ENCODE assay signal across 1 cellular context in genomic region chr15:90265271-90266060, GRCh38.
TF ChIP-seq lines count a peak whose summit lies in the region.

TSS of gene NGRN (plus strand) at chr15:90265672. CDS start at chr15:90265713, 41 bp downstream.

TF ChIP-seq in HepG2, 621 proteins besides CTCF, POLR2A, EP300 and RAD21 (continued from another document and continues in another):
- TF ChIP-seq, protein P1, sequence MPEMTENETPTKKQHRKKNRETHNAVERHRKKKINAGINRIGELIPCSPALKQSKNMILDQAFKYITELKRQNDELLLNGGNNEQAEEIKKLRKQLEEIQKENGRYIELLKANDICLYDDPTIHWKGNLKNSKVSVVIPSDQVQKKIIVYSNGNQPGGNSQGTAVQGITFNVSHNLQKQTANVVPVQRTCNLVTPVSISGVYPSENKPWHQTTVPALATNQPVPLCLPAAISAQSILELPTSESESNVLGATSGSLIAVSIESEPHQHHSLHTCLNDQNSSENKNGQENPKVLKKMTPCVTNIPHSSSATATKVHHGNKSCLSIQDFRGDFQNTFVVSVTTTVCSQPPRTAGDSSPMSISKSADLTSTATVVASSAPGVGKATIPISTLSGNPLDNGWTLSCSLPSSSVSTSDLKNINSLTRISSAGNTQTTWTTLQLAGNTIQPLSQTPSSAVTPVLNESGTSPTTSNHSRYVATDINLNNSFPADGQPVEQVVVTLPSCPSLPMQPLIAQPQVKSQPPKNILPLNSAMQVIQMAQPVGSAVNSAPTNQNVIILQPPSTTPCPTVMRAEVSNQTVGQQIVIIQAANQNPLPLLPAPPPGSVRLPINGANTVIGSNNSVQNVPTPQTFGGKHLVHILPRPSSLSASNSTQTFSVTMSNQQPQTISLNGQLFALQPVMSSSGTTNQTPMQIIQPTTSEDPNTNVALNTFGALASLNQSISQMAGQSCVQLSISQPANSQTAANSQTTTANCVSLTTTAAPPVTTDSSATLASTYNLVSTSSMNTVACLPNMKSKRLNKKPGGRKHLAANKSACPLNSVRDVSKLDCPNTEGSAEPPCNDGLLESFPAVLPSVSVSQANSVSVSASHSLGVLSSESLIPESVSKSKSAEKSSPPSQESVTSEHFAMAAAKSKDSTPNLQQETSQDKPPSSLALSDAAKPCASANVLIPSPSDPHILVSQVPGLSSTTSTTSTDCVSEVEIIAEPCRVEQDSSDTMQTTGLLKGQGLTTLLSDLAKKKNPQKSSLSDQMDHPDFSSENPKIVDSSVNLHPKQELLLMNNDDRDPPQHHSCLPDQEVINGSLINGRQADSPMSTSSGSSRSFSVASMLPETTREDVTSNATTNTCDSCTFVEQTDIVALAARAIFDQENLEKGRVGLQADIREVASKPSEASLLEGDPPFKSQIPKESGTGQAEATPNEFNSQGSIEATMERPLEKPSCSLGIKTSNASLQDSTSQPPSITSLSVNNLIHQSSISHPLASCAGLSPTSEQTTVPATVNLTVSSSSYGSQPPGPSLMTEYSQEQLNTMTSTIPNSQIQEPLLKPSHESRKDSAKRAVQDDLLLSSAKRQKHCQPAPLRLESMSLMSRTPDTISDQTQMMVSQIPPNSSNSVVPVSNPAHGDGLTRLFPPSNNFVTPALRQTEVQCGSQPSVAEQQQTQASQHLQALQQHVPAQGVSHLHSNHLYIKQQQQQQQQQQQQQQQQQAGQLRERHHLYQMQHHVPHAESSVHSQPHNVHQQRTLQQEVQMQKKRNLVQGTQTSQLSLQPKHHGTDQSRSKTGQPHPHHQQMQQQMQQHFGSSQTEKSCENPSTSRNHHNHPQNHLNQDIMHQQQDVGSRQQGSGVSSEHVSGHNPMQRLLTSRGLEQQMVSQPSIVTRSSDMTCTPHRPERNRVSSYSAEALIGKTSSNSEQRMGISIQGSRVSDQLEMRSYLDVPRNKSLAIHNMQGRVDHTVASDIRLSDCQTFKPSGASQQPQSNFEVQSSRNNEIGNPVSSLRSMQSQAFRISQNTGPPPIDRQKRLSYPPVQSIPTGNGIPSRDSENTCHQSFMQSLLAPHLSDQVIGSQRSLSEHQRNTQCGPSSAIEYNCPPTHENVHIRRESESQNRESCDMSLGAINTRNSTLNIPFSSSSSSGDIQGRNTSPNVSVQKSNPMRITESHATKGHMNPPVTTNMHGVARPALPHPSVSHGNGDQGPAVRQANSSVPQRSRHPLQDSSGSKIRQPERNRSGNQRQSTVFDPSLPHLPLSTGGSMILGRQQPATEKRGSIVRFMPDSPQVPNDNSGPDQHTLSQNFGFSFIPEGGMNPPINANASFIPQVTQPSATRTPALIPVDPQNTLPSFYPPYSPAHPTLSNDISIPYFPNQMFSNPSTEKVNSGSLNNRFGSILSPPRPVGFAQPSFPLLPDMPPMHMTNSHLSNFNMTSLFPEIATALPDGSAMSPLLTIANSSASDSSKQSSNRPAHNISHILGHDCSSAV (CRISPR knock-in tag; IDR thresholded peaks at IDR 0.05; ENCODE audit: borderline replicate concordance) = peak; percentile 65; the same call in 1 of the 2 replicates
- peak; percentile 95 for TF ChIP-seq RNF2 (conservative IDR thresholded peaks at IDR 0.05; ENCODE audit: low read depth)
- TF ChIP-seq FOXO1 (CRISPR knock-in tag; IDR thresholded peaks at IDR 0.05) = peak; percentile 35; the same call in 1 of the 2 replicates
- peak; percentile 73 for TF ChIP-seq HDAC1 (CRISPR knock-in tag; IDR thresholded peaks at IDR 0.05)
- TF ChIP-seq, protein P2, sequence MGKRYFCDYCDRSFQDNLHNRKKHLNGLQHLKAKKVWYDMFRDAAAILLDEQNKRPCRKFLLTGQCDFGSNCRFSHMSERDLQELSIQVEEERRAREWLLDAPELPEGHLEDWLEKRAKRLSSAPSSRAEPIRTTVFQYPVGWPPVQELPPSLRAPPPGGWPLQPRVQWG (CRISPR knock-in tag; IDR thresholded peaks at IDR 0.05; ENCODE audit: borderline replicate concordance, low read depth) = no peak
- peak; percentile 66 for TF ChIP-seq THRA (CRISPR knock-in tag; IDR thresholded peaks at IDR 0.05; ENCODE audit: borderline replicate concordance)
- TF ChIP-seq, protein P3, sequence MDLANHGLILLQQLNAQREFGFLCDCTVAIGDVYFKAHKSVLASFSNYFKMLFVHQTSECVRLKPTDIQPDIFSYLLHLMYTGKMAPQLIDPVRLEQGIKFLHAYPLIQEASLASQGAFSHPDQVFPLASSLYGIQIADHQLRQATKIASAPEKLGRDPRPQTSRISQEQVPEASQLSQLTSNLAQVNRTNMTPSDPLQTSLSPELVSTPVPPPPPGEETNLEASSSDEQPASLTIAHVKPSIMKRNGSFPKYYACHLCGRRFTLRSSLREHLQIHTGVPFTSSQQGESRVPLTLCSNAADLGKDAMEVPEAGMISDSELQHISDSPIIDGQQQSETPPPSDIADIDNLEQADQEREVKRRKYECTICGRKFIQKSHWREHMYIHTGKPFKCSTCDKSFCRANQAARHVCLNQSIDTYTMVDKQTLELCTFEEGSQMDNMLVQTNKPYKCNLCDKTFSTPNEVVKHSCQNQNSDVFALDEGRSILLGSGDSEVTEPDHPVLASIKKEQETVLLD (CRISPR knock-in tag; IDR thresholded peaks at IDR 0.05; ENCODE audit: low read depth) = no peak
- no peak for TF ChIP-seq HMGXB3 (CRISPR knock-in tag; IDR thresholded peaks at IDR 0.05; ENCODE audit: borderline replicate concordance)
- TF ChIP-seq ZMYM2 (CRISPR knock-in tag; IDR thresholded peaks at IDR 0.05) = peak; percentile 26; the same call in 1 of the 2 replicates
- TF ChIP-seq ZNF430 (CRISPR knock-in tag; IDR thresholded peaks at IDR 0.05) = peak; percentile 94
- TF ChIP-seq ZNF746 (CRISPR knock-in tag; IDR thresholded peaks at IDR 0.05) = peak; percentile 39; the same call in 1 of the 2 replicates
- TF ChIP-seq ATAD3A (CRISPR knock-in tag; IDR thresholded peaks at IDR 0.05) = no peak
- no peak for TF ChIP-seq CENPBD1 (CRISPR knock-in tag; IDR thresholded peaks at IDR 0.05; ENCODE audit: borderline replicate concordance, low read depth)
- no peak for TF ChIP-seq RFX5 (IDR thresholded peaks at IDR 0.05; ENCODE audit: low read depth, low read length)
- TF ChIP-seq SYNCRIP (IDR thresholded peaks at IDR 0.05; ENCODE audit: insufficient read depth, low read depth, low read length) = no peak
- TF ChIP-seq, protein P4, sequence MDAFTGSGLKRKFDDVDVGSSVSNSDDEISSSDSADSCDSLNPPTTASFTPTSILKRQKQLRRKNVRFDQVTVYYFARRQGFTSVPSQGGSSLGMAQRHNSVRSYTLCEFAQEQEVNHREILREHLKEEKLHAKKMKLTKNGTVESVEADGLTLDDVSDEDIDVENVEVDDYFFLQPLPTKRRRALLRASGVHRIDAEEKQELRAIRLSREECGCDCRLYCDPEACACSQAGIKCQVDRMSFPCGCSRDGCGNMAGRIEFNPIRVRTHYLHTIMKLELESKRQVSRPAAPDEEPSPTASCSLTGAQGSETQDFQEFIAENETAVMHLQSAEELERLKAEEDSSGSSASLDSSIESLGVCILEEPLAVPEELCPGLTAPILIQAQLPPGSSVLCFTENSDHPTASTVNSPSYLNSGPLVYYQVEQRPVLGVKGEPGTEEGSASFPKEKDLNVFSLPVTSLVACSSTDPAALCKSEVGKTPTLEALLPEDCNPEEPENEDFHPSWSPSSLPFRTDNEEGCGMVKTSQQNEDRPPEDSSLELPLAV (CRISPR knock-in tag; conservative IDR thresholded peaks at IDR 0.05; ENCODE audit: low read depth) = no peak
- TF ChIP-seq WIZ (CRISPR knock-in tag; IDR thresholded peaks at IDR 0.05) = no peak; the same call in none of the 2 replicates
- TF ChIP-seq, protein P5, sequence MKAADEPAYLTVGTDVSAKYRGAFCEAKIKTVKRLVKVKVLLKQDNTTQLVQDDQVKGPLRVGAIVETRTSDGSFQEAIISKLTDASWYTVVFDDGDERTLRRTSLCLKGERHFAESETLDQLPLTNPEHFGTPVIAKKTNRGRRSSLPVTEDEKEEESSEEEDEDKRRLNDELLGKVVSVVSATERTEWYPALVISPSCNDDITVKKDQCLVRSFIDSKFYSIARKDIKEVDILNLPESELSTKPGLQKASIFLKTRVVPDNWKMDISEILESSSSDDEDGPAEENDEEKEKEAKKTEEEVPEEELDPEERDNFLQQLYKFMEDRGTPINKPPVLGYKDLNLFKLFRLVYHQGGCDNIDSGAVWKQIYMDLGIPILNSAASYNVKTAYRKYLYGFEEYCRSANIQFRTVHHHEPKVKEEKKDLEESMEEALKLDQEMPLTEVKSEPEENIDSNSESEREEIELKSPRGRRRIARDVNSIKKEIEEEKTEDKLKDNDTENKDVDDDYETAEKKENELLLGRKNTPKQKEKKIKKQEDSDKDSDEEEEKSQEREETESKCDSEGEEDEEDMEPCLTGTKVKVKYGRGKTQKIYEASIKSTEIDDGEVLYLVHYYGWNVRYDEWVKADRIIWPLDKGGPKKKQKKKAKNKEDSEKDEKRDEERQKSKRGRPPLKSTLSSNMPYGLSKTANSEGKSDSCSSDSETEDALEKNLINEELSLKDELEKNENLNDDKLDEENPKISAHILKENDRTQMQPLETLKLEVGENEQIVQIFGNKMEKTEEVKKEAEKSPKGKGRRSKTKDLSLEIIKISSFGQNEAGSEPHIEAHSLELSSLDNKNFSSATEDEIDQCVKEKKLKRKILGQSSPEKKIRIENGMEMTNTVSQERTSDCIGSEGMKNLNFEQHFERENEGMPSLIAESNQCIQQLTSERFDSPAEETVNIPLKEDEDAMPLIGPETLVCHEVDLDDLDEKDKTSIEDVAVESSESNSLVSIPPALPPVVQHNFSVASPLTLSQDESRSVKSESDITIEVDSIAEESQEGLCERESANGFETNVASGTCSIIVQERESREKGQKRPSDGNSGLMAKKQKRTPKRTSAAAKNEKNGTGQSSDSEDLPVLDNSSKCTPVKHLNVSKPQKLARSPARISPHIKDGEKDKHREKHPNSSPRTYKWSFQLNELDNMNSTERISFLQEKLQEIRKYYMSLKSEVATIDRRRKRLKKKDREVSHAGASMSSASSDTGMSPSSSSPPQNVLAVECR (CRISPR knock-in tag; IDR thresholded peaks at IDR 0.05; ENCODE audit: borderline replicate concordance) = peak; percentile 92
- TF ChIP-seq, protein P6, sequence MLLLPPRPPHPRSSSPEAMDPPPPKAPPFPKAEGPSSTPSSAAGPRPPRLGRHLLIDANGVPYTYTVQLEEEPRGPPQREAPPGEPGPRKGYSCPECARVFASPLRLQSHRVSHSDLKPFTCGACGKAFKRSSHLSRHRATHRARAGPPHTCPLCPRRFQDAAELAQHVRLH (CRISPR knock-in tag; IDR thresholded peaks at IDR 0.05; ENCODE audit: borderline replicate concordance, low read depth) = peak; percentile 88
- peak; percentile 93; the same call in 1 of the 2 replicates for TF ChIP-seq ZNF598 (CRISPR knock-in tag; IDR thresholded peaks at IDR 0.05; ENCODE audit: borderline replicate concordance)
- TF ChIP-seq, protein P7, sequence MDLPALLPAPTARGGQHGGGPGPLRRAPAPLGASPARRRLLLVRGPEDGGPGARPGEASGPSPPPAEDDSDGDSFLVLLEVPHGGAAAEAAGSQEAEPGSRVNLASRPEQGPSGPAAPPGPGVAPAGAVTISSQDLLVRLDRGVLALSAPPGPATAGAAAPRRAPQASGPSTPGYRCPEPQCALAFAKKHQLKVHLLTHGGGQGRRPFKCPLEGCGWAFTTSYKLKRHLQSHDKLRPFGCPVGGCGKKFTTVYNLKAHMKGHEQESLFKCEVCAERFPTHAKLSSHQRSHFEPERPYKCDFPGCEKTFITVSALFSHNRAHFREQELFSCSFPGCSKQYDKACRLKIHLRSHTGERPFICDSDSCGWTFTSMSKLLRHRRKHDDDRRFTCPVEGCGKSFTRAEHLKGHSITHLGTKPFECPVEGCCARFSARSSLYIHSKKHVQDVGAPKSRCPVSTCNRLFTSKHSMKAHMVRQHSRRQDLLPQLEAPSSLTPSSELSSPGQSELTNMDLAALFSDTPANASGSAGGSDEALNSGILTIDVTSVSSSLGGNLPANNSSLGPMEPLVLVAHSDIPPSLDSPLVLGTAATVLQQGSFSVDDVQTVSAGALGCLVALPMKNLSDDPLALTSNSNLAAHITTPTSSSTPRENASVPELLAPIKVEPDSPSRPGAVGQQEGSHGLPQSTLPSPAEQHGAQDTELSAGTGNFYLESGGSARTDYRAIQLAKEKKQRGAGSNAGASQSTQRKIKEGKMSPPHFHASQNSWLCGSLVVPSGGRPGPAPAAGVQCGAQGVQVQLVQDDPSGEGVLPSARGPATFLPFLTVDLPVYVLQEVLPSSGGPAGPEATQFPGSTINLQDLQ (CRISPR knock-in tag; IDR thresholded peaks at IDR 0.05) = peak; percentile 65; the same call in 1 of the 2 replicates
- TF ChIP-seq ZNF552 (CRISPR knock-in tag; IDR thresholded peaks at IDR 0.05; ENCODE audit: borderline replicate concordance) = 0 out of 2 replicates have a peak, but pooled peaks have one; percentile 43
- peak; percentile 82 for TF ChIP-seq ELF3 (CRISPR knock-in tag; IDR thresholded peaks at IDR 0.05)
- peak; percentile 33; the same call in 1 of the 2 replicates for TF ChIP-seq FOXA3 (CRISPR knock-in tag; IDR thresholded peaks at IDR 0.05)
